Comparison of ENCODE assay signal across 16 cellular contexts in the genomic region with DNA sequence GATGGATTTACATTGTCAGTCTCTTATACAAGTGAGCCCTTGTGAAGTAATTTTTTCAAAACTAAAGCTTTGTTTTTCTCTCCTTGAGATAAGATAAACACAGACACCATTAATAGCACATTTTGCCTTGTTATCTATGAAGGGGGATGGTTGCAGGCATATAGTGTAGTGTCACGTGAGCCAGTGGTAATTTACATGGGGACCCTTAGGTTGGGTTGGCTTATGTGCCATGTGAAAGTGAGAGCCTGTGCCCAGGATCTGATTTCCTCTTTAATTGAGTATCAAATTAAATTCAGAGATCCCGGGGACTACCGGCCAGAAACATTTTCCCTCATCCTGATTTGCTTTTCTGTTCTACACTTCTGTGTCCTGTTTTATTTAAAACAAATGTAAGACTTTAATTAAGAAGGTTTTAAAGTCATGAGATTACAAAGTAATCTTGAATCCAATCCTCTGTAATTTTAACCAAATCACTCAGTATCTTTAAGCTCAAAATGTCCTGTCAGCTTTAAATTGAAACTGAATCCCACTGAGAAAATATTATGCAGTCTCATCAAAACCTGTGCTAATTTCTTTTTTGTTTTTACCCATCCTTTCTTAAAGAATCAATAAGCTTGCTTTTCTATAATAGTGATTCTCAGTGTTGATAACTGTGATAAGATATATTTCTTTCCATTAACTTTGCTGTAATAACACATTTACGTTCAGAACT.
A peak's percentile ranks its signal among the peaks of the same experiment; 100 is the strongest.
DNase-seq lines count a peak whose midpoint lies in the region; ATAC-seq, FAIRE-seq and TF ChIP-seq lines count a peak whose summit lies in the region.
"Had no signal": no experiment of that assay in that cellular context is flagged by ENCODE, and none has a peak within 500 bp of the region (broad histone marks: within the 10 kb centered on the region; RNA-seq: fewer than 3 reads in every experiment).

No MANE protein-coding gene starts in this region.

- no peak overlapping the region for H3K4me3 Mint-ChIP-seq in endodermal cell
- H3K4me3 Mint-ChIP-seq: CD4-positive, CD25-positive, alpha-beta regulatory T cell; H9 had no signal

- no peak overlapping the region for H2BK5ac ChIP-seq in IMR-90 (ENCODE audit: low read depth, low read length, poor library complexity, severe bottlenecking)

- no peak overlapping the region for H2AK9ac ChIP-seq in IMR-90 (replicated peaks; ENCODE audit: low read depth, low read length, poor library complexity)

- peak in 1 of 2 experiments; percentile 65; a peak in 2 of 4 replicates for TF ChIP-seq EP300 in SK-N-SH (IDR thresholded peaks at IDR 0.05; ENCODE audit: borderline replicate concordance in 1 of 2, low read depth in 1 of 2, low read length in 1 of 2)

- H3K27me3 ChIP-seq in SK-N-SH (ENCODE audit: insufficient read depth) (no peaks in the 10 kb centered on the region), IMR-90 (ENCODE audit: control insufficient read depth, insufficient read depth, low read length) (no peaks in the 10 kb centered on the region), endodermal cell (ENCODE audit: control insufficient read depth, insufficient read depth, low read length, poor library complexity, severe bottlenecking) (no peaks in the 10 kb centered on the region), tibial artery (no peaks in the 10 kb centered on the region)
- H3K27me3 ChIP-seq: BLaER1 treated with 17β-estradiol and CSF1 and Interleukin-3, amounts not matched to agents 10 nM and 100 nM had no signal

- no peak for TF ChIP-seq POLR2A in IMR-90 (IDR thresholded peaks at IDR 0.05; ENCODE audit: low read depth, low read length)

- H3K4me3 ChIP-seq in SK-N-SH (ENCODE audit: low read depth in 2 of 2, low read length in 1 of 2): no peak overlapping the region
- H3K4me3 ChIP-seq in IMR-90 (ENCODE audit: insufficient read depth, low read depth, low read length): no peak overlapping the region
- peak overlapping the region; percentile 49 for H3K4me3 ChIP-seq in endodermal cell (ENCODE audit: low read length)
- no peak overlapping the region for H3K4me3 ChIP-seq in tibial artery
- H3K4me3 ChIP-seq: BLaER1 treated with 17β-estradiol and CSF1 and Interleukin-3, amounts not matched to agents 10 nM and 100 nM had no signal

- POLR2A ChIA-PET in SK-N-SH (lab: Yijun Ruan, JAX): no interaction called here
- POLR2A ChIA-PET in IMR-90 (lab: Charles Lee; ENCODE audit: unreplicated experiment): no interaction called here

- H3K36me3 Mint-ChIP-seq in endodermal cell (ENCODE audit: low read depth): no peaks in the 10 kb centered on the region
- H3K36me3 Mint-ChIP-seq: CD4-positive, CD25-positive, alpha-beta regulatory T cell had no signal

- H2BK15ac ChIP-seq in IMR-90 (ENCODE audit: low read depth, low read length): no peak overlapping the region

- no peak overlapping the region for H3K23ac ChIP-seq in IMR-90 (ENCODE audit: low read depth, low read length)

- no peak for TF ChIP-seq CTCF in SK-N-SH (IDR thresholded peaks at IDR 0.05)
- TF ChIP-seq CTCF in IMR-90 (conservative IDR thresholded peaks at IDR 0.05; ENCODE audit: low read depth, low read length): no peak
- TF ChIP-seq CTCF in endodermal cell (conservative IDR thresholded peaks at IDR 0.05): no peak
- TF ChIP-seq CTCF in tibial artery (IDR thresholded peaks at IDR 0.05): no peak

- H4K20me1 ChIP-seq in SK-N-SH (ENCODE audit: insufficient read depth) (no peaks in the 10 kb centered on the region), IMR-90 (ENCODE audit: insufficient read depth, low read length) (peaks cover 5% of the 10 kb centered on the region; the same call in 1 of the 2 replicates)
- H4K20me1 ChIP-seq: BLaER1 treated with 17β-estradiol and CSF1 and Interleukin-3, amounts not matched to agents 10 nM and 100 nM had no signal

- no peaks in the 10 kb centered on the region for H3K9me3 ChIP-seq in SK-N-SH
- H3K9me3 ChIP-seq in IMR-90 (ENCODE audit: control insufficient read depth, insufficient read depth, low read length): no peaks in the 10 kb centered on the region
- H3K9me3 ChIP-seq in endodermal cell (ENCODE audit: control insufficient read depth, low read length): no peaks in the 10 kb centered on the region
- H3K9me3 ChIP-seq in tibial artery: no peaks in the 10 kb centered on the region
- H3K9me3 ChIP-seq: BLaER1 treated with 17β-estradiol and CSF1 and Interleukin-3, amounts not matched to agents 10 nM and 100 nM had no signal

- CTCF ChIA-PET in SK-N-SH (lab: Yijun Ruan, JAX) (interaction anchor here (0.8 to 1.1 kb wide), 3 partner anchors 17 to 141 kb away, joined by 3 read pairs; no protein-coding TSS in a partner anchor), IMR-90 (lab: Yijun Ruan, JAX) (no interaction called here)

- H3K9me3 Mint-ChIP-seq in endodermal cell: no peaks in the 10 kb centered on the region
- H3K9me3 Mint-ChIP-seq: H9 had no signal

- H2AFZ ChIP-seq in SK-N-SH (ENCODE audit: low read depth): no peak overlapping the region
- no peak overlapping the region for H2AFZ ChIP-seq in IMR-90 (replicated peaks; ENCODE audit: low read length, poor library complexity)

- TF ChIP-seq RAD21 in SK-N-SH (IDR thresholded peaks at IDR 0.05; ENCODE audit: low read length) (peak; percentile 22; the same call in 1 of the 2 replicates), IMR-90 (IDR thresholded peaks at IDR 0.05; ENCODE audit: low read length) (no peak)

- H3K9me2 ChIP-seq in SK-N-SH: no peaks in the 10 kb centered on the region

- no peak overlapping the region for H3K27ac Mint-ChIP-seq in endodermal cell
- H3K27ac Mint-ChIP-seq: H9 had no signal

- no peak overlapping the region for H3K18ac ChIP-seq in IMR-90 (ENCODE audit: low read depth, low read length)

- 17% methylated on average over 4 of the region's 4 CpGs for WGBS in SK-N-SH (ENCODE audit: low lambda C conversion rate)
- WGBS in IMR-90 (ENCODE audit: extremely low coverage in 2 of 2, insufficient read length in 1 of 2), 2 experiments: no CpG with 5 or more reads among the region's 4 CpGs
- WGBS in endodermal cell (ENCODE audit: insufficient coverage in 1 of 2, insufficient read length in 1 of 2), 2 experiments: 87% methylated on average over 4 of the region's 4 CpGs; no CpG with 5 or more reads in 1 of the 2 experiments

- H3K36me3 ChIP-seq in SK-N-SH (replicated peaks in 1 of 2; ENCODE audit: control insufficient read depth in 1 of 2, insufficient read depth in 2 of 2, low read length in 1 of 2) (no peaks in the 10 kb centered on the region), IMR-90 (ENCODE audit: control insufficient read depth, insufficient read depth, low read length) (no peaks in the 10 kb centered on the region), endodermal cell (ENCODE audit: control insufficient read depth, insufficient read depth, low read length) (no peaks in the 10 kb centered on the region), tibial artery (no peaks in the 10 kb centered on the region)
- H3K36me3 ChIP-seq: BLaER1 treated with 17β-estradiol and CSF1 and Interleukin-3, amounts not matched to agents 10 nM and 100 nM had no signal

- no peak for ATAC-seq in SK-N-SH treated with all-trans-retinoic acid at 6 μM for 48 hours
- ATAC-seq in IMR-90 (ENCODE audit: low read depth): no peak

- no peak overlapping the region for H4K8ac ChIP-seq in IMR-90 (ENCODE audit: low read depth in 2 of 2, low read length in 2 of 2)

- no TSS peak for BruUV-seq in IMR-90 (replicated peaks; lab: Mats Ljungman, UMichigan)

- H4K91ac ChIP-seq in IMR-90 (ENCODE audit: insufficient read depth, low read depth, low read length): no peak overlapping the region

- in situ Hi-C loops in IMR-90 (cut with MboI; ENCODE audit: low sequenced_read_pairs): no loop called here

- no peak overlapping the region for H3K4ac ChIP-seq in IMR-90 (ENCODE audit: low read depth, low read length)

- H4K5ac ChIP-seq in IMR-90 (ENCODE audit: low read depth, low read length): no peak overlapping the region

- H2BK120ac ChIP-seq in IMR-90 (ENCODE audit: low read depth, low read length): no peak overlapping the region

- intact Hi-C loops in IMR-90 (cut with micrococcal nuclease) (no loop called here), tibial artery (cut with DNase I; ENCODE audit: low total_unique reads) (no loop called here)

- no peak for FAIRE-seq in frontal cortex (lab: Jason Lieb, UNC)
- FAIRE-seq: GM12891 had no signal

- H3K4me2 ChIP-seq in SK-N-SH (no peak overlapping the region), IMR-90 (ENCODE audit: low read depth, low read length) (no peak overlapping the region)
- H3K4me2 ChIP-seq: BLaER1 treated with 17β-estradiol and CSF1 and Interleukin-3, amounts not matched to agents 10 nM and 100 nM had no signal

- H3K56ac ChIP-seq in IMR-90 (ENCODE audit: extremely low read depth, insufficient read depth, low read length): no peak overlapping the region

- H3K4me1 ChIP-seq in SK-N-SH (ENCODE audit: control insufficient read depth in 1 of 2, insufficient read depth in 2 of 2, low read depth in 1 of 2, low read length in 1 of 2): peaks cover 0 to 11% of the 10 kb centered on the region in 2 experiments; a peak in 2 of 4 replicates
- H3K4me1 ChIP-seq in IMR-90 (ENCODE audit: control insufficient read depth, insufficient read depth, low read length): peaks cover 9% of the 10 kb centered on the region
- peaks cover 13% of the 10 kb centered on the region for H3K4me1 ChIP-seq in endodermal cell (ENCODE audit: control insufficient read depth, insufficient read depth, low read length)
- H3K4me1 ChIP-seq in tibial artery: peaks cover 0 to 29% (median 5%) of the 10 kb centered on the region in 4 donors

- H3K14ac ChIP-seq in IMR-90 (replicated peaks; ENCODE audit: low read depth, low read length): no peak overlapping the region

- peaks cover 36% of the 10 kb centered on the region for H3K4me1 Mint-ChIP-seq in endodermal cell
- H3K4me1 Mint-ChIP-seq: CD4-positive, CD25-positive, alpha-beta regulatory T cell had no signal

- dilution Hi-C loops in IMR-90 (cut with HindIII; ENCODE audit: low sequenced_read_pairs, unreplicated experiment): no loop called here

- peaks cover 12% of the 10 kb centered on the region for H3K9me1 ChIP-seq in IMR-90 (ENCODE audit: insufficient read depth, low read length)

- peaks cover 28 to 55% of the 10 kb centered on the region in 2 experiments for H3K79me1 ChIP-seq in IMR-90 (ENCODE audit: low read depth in 1 of 2, low read length in 2 of 2)

- H2BK20ac ChIP-seq in IMR-90 (ENCODE audit: low read depth, low read length): no peak overlapping the region

- no peak overlapping the region for H2AK5ac ChIP-seq in IMR-90 (ENCODE audit: low read depth, low read length)

- no peak overlapping the region for H3K27ac ChIP-seq in SK-N-SH (ENCODE audit: low read depth in 2 of 2, low read length in 1 of 2)
- H3K27ac ChIP-seq in IMR-90 (ENCODE audit: insufficient read depth, low read length): no peak overlapping the region
- no peak overlapping the region for H3K27ac ChIP-seq in endodermal cell (ENCODE audit: low read depth, low read length)
- no peak overlapping the region for H3K27ac ChIP-seq in tibial artery
- H3K27ac ChIP-seq: BLaER1 treated with 17β-estradiol and CSF1 and Interleukin-3, amounts not matched to agents 10 nM and 100 nM had no signal

- no peaks in the 10 kb centered on the region for H3F3A ChIP-seq in SK-N-SH (replicated peaks; ENCODE audit: insufficient read depth)

- no peaks in the 10 kb centered on the region for H3K27me3 Mint-ChIP-seq in endodermal cell (ENCODE audit: insufficient read depth)
- H3K27me3 Mint-ChIP-seq: CD4-positive, CD25-positive, alpha-beta regulatory T cell had no signal

- DNase-seq in SK-N-SH: peak; percentile 54
- no peak for DNase-seq in IMR-90
- DNase-seq in endodermal cell: no peak
- DNase-seq in frontal cortex (ENCODE audit: low spot score in 2 of 2): no peak
- DNase-seq in tibial artery: no peak
- no peak for DNase-seq in NCI-H2196 treated with DMSO at 0.1 percent for 48 hours (lab: John Stamatoyannopoulos, UW; ENCODE audit: unreplicated experiment)
- DNase-seq: 8988T; ACHN; Calu3; CD4-positive, CD25-positive, alpha-beta regulatory T cell; DMS79; GOT3; H9 had no signal

- H3K9ac ChIP-seq in SK-N-SH (no peak overlapping the region), IMR-90 (ENCODE audit: low read depth, low read length) (no peak overlapping the region), endodermal cell (ENCODE audit: extremely low read depth, low read length, poor library complexity, severe bottlenecking) (no peak overlapping the region)
- H3K9ac ChIP-seq: BLaER1 treated with 17β-estradiol and CSF1 and Interleukin-3, amounts not matched to agents 10 nM and 100 nM had no signal

- no peaks in the 10 kb centered on the region for H3K79me2 ChIP-seq in SK-N-SH (ENCODE audit: insufficient read depth)
